ENCODE assay signal across 8 cellular contexts in genomic region chr4:150402968-150403367, GRCh38.
DNase-seq lines count a peak whose midpoint lies in the region; ATAC-seq and TF ChIP-seq lines count a peak whose summit lies in the region.

No MANE protein-coding gene starts in this region.

- H3K36me3 Mint-ChIP-seq in mesothelial cell of epicardium = peaks cover 15% of the 10 kb centered on the region
- H3K36me3 Mint-ChIP-seq in stimulated activated effector memory CD8-positive, alpha-beta T cell treated with anti-CD3 and anti-CD28 coated beads, Interleukin-12 subunit alpha, Interleukin-12 subunit beta, amount 100 ng/mL, for 72 hours = peaks cover 30% of the 10 kb centered on the region

- TF ChIP-seq CTCF in mesothelial cell of epicardium (IDR thresholded peaks at IDR 0.05; ENCODE audit: unreplicated experiment) = no peak

- no peak overlapping the region for H3K27ac Mint-ChIP-seq in mesothelial cell of epicardium
- H3K27ac Mint-ChIP-seq in stimulated activated effector memory CD8-positive, alpha-beta T cell treated with anti-CD3 and anti-CD28 coated beads, Interleukin-12 subunit alpha, Interleukin-12 subunit beta, amount 100 ng/mL, for 72 hours = no peak overlapping the region

- H2AFZ ChIP-seq in Karpas-422 (ENCODE audit: low read length) = peak overlapping the region; percentile 36; the same call in 1 of the 2 replicates

- H3K9ac ChIP-seq in BLaER1 (no peak overlapping the region), Karpas-422 (ENCODE audit: low read length) (peak overlapping the region; percentile 69)

- H3K9me3 Mint-ChIP-seq in mesothelial cell of epicardium = peaks cover 9% of the 10 kb centered on the region
- peaks cover 3% of the 10 kb centered on the region for H3K9me3 Mint-ChIP-seq in stimulated activated effector memory CD8-positive, alpha-beta T cell treated with anti-CD3 and anti-CD28 coated beads, Interleukin-12 subunit alpha, Interleukin-12 subunit beta, amount 100 ng/mL, for 72 hours

- H4K20me1 ChIP-seq in BLaER1 (no peaks in the 10 kb centered on the region), Karpas-422 (ENCODE audit: insufficient read depth, low read depth, low read length) (no peaks in the 10 kb centered on the region)

- no peaks in the 10 kb centered on the region for H3K27me3 Mint-ChIP-seq in mesothelial cell of epicardium (ENCODE audit: low read depth)

- H3K4me1 ChIP-seq in BLaER1 = peaks cover 16% of the 10 kb centered on the region
- peaks cover 40% of the 10 kb centered on the region for H3K4me1 ChIP-seq in Karpas-422 (ENCODE audit: low read length)

- no peak overlapping the region for H3K4me3 Mint-ChIP-seq in mesothelial cell of epicardium
- H3K4me3 Mint-ChIP-seq in stimulated activated effector memory CD8-positive, alpha-beta T cell treated with anti-CD3 and anti-CD28 coated beads, Interleukin-12 subunit alpha, Interleukin-12 subunit beta, amount 100 ng/mL, for 72 hours = no peak overlapping the region

- ATAC-seq in GM19351 (IDR thresholded peaks at IDR 0.05; ENCODE audit: unreplicated experiment) = peak; percentile 92
- no peak for ATAC-seq in stimulated activated effector memory CD8-positive, alpha-beta T cell treated with anti-CD3 and anti-CD28 coated beads, Interleukin-12 subunit alpha, Interleukin-12 subunit beta, amount 100 ng/mL, for 72 hours

- H3K79me2 ChIP-seq in Karpas-422 (ENCODE audit: low read length) = peaks cover 3% of the 10 kb centered on the region; the same call in 1 of the 2 replicates

- peaks cover 6% of the 10 kb centered on the region for H3K4me1 Mint-ChIP-seq in mesothelial cell of epicardium
- peaks cover 24% of the 10 kb centered on the region for H3K4me1 Mint-ChIP-seq in stimulated activated effector memory CD8-positive, alpha-beta T cell treated with anti-CD3 and anti-CD28 coated beads, Interleukin-12 subunit alpha, Interleukin-12 subunit beta, amount 100 ng/mL, for 72 hours

- peak overlapping the region; percentile 47 for H3K4me2 ChIP-seq in BLaER1
- peak overlapping the region; percentile 79 for H3K4me2 ChIP-seq in Karpas-422 (ENCODE audit: low read depth, low read length, poor library complexity, severe bottlenecking)

- H3K9me2 ChIP-seq in Karpas-422 (replicated peaks; ENCODE audit: insufficient read depth, low read length) = no peaks in the 10 kb centered on the region

- H3K27me3 ChIP-seq in BLaER1 (no peaks in the 10 kb centered on the region), Karpas-422 (ENCODE audit: low read length) (no peaks in the 10 kb centered on the region)

- H3K36me3 ChIP-seq in BLaER1 (no peaks in the 10 kb centered on the region), Karpas-422 (ENCODE audit: insufficient read depth, low read length) (no peaks in the 10 kb centered on the region)

- H3K9me3 ChIP-seq in BLaER1 (no peaks in the 10 kb centered on the region), Karpas-422 (ENCODE audit: low read length) (no peaks in the 10 kb centered on the region)

- DNase-seq in Karpas-422 (peak; percentile 99), SK-N-DZ (ENCODE audit: low spot score) (peak; percentile 71), mesothelial cell of epicardium (ENCODE audit: low spot score in 2 of 2, unreplicated experiment in 2 of 2) (peak; percentile 39 to 64), SW480 (ENCODE audit: low spot score) (no peak)
- no peak for DNase-seq in stimulated activated effector memory CD8-positive, alpha-beta T cell treated with anti-CD3 and anti-CD28 coated beads, Interleukin-12 subunit alpha, Interleukin-12 subunit beta, amount 100 ng/mL, for 72 hours (ENCODE audit: low spot score in 2 of 2)
- DNase-seq in activated CD4-positive, alpha-beta T cell treated with anti-CD3 and anti-CD28 coated beads for 4 hours = no peak

- H3K27ac ChIP-seq in BLaER1 (no peak overlapping the region), Karpas-422 (ENCODE audit: low read length) (peak overlapping the region; percentile 96)

- no peak overlapping the region for H3K4me3 ChIP-seq in BLaER1
- H3K4me3 ChIP-seq in Karpas-422 (ENCODE audit: low read length) = peak overlapping the region; percentile 64

Comparison
In these comparisons a context has a peak if more than half of its experiments do, and no peak if none do; other contexts are left out.
1. DNase-seq: peak in Karpas-422 (single experiment), SK-N-DZ (single experiment) and mesothelial cell of epicardium (2 of 2); none in stimulated activated effector memory CD8-positive, alpha-beta T cell treated with anti-CD3 and anti-CD28 coated beads, Interleukin-12 subunit alpha, Interleukin-12 subunit beta, amount 100 ng/mL, for 72 hours (0 of 2), SW480 (single experiment) and activated CD4-positive, alpha-beta T cell treated with anti-CD3 and anti-CD28 coated beads for 4 hours (0 of 2).